In the genomic region with DNA sequence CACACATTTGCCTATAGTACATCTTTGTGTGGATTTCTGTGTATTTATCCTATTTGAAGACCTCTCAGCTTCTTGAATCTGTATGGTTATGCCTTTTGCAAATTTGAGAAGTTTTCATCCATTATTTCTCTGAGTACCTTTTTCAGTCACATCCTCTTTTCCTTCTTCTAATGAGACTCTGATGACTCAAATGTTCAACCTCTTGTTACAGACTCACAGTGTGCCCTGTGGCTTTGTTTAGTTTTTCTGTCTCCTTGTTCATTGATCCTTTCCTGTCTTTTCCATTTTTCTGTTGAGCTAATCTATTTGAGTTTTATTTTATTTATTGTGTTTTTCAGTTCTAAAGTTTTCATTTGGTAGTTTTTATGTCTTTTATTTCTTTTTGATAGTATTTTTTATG, we compare ENCODE assay signal across 15 cellular contexts.
A peak's percentile ranks its signal among the peaks of the same experiment; 100 is the strongest.
DNase-seq lines count a peak whose midpoint lies in the region; FAIRE-seq and TF ChIP-seq lines count a peak whose summit lies in the region.
"Had no signal": no experiment of that assay in that cellular context is flagged by ENCODE, and none has a peak within 500 bp of the region (broad histone marks: within the 10 kb centered on the region; RNA-seq: fewer than 3 reads in every experiment).

No MANE protein-coding gene starts in this region.

- H3K36me3 ChIP-seq in breast epithelium (no peaks in the 10 kb centered on the region), bronchial epithelial cell (ENCODE audit: control insufficient read depth, insufficient read depth, low read length) (no peaks in the 10 kb centered on the region), thyroid gland (no peaks in the 10 kb centered on the region)

- no peak for FAIRE-seq in bronchial epithelial cell (lab: Jason Lieb, UNC)

- no peak overlapping the region for H3K4me3 Mint-ChIP-seq in MCF 10A (ENCODE audit: unreplicated experiment)
- H3K4me3 Mint-ChIP-seq: CD8-positive, alpha-beta T cell had no signal

- TF ChIP-seq CTCF in MCF 10A (IDR thresholded peaks at IDR 0.05; ENCODE audit: unreplicated experiment) (no peak), breast epithelium (IDR thresholded peaks at IDR 0.05) (no peak), bronchial epithelial cell (IDR thresholded peaks at IDR 0.05; ENCODE audit: insufficient read depth, low read length, severe bottlenecking) (no peak), thyroid gland (IDR thresholded peaks at IDR 0.05) (no peak)

- intact Hi-C loops in MCF 10A (cut with micrococcal nuclease) (no loop called here), breast epithelium (cut with DNase I; ENCODE audit: low total_unique reads) (no loop called here), thyroid gland (cut with DNase I) (no loop called here)

- H3K4me1 ChIP-seq in breast epithelium = no peaks in the 10 kb centered on the region
- H3K4me1 ChIP-seq in thyroid gland = no peaks in the 10 kb centered on the region

- DNase-seq in MCF 10A (ENCODE audit: unreplicated experiment) (no peak), breast epithelium (ENCODE audit: low spot score in 2 of 2) (no peak), bronchial epithelial cell (ENCODE audit: low read depth) (peak; percentile 54), iris pigment epithelial cell (ENCODE audit: low read depth) (peak; percentile 63), SIG-M5 (lab: John Stamatoyannopoulos, UW) (no peak), thyroid gland (no peak), NCI-H1694 treated with DMSO at 0.1 percent for 48 hours (lab: John Stamatoyannopoulos, UW) (no peak)
- DNase-seq in activated effector memory CD4-positive, alpha-beta T cell treated with anti-CD3 and anti-CD28 coated beads, Interleukin-2, amount 50 U/mL, for 16 hours = no peak
- DNase-seq: CD8-positive, alpha-beta T cell; KBM-7; NCI-H146; NCI-H2081 treated with DMSO at 0.1 percent for 48 hours; NCI-H510A treated with DMSO at 0.1 percent for 48 hours had no signal

- CTCF ChIA-PET in MCF 10A (lab: Yijun Ruan, JAX) = no interaction called here

- H3K9me3 Mint-ChIP-seq in MCF 10A (ENCODE audit: unreplicated experiment) = peaks cover 10% of the 10 kb centered on the region

- H3K4me1 Mint-ChIP-seq in MCF 10A (ENCODE audit: insufficient read depth, unreplicated experiment) = peaks cover 25% of the 10 kb centered on the region

- H3K27ac ChIP-seq in breast epithelium (no peak overlapping the region), thyroid gland (no peak overlapping the region)
- H3K27ac ChIP-seq: 22Rv1, SK-N-MC had no signal

- no peaks in the 10 kb centered on the region for H3K27me3 Mint-ChIP-seq in MCF 10A (ENCODE audit: insufficient read depth, unreplicated experiment)

- H3K27me3 ChIP-seq in breast epithelium = no peaks in the 10 kb centered on the region
- no peaks in the 10 kb centered on the region for H3K27me3 ChIP-seq in bronchial epithelial cell (ENCODE audit: control insufficient read depth, insufficient read depth, low read length)
- H3K27me3 ChIP-seq in thyroid gland = no peaks in the 10 kb centered on the region

- H3K4me3 ChIP-seq in breast epithelium (no peak overlapping the region), bronchial epithelial cell (ENCODE audit: low read depth, low read length) (no peak overlapping the region), thyroid gland (replicated peaks in 1 of 3) (no peak overlapping the region)
- H3K4me3 ChIP-seq: SK-N-MC had no signal

- no TSS peak for BruUV-seq in MCF 10A (replicated peaks; lab: Mats Ljungman, UMichigan)

- H3K9me3 ChIP-seq in breast epithelium = no peaks in the 10 kb centered on the region
- no peaks in the 10 kb centered on the region for H3K9me3 ChIP-seq in thyroid gland

- TF ChIP-seq POLR2A in breast epithelium (IDR thresholded peaks at IDR 0.05) (no peak), thyroid gland (IDR thresholded peaks at IDR 0.05) (no peak)

- H3K36me3 Mint-ChIP-seq in MCF 10A (ENCODE audit: insufficient read depth, unreplicated experiment) = no peaks in the 10 kb centered on the region
- H3K36me3 Mint-ChIP-seq: CD8-positive, alpha-beta T cell had no signal

- H3K27ac Mint-ChIP-seq in MCF 10A (ENCODE audit: low read depth, unreplicated experiment) = peak overlapping the region; percentile 83
- H3K27ac Mint-ChIP-seq: CD8-positive, alpha-beta T cell had no signal

- POLR2A ChIA-PET in MCF 10A (lab: Yijun Ruan, JAX) = no interaction called here

Comparison
In these comparisons a context has a peak if more than half of its experiments do, and no peak if none do; other contexts are left out.
1. DNase-seq: peak in bronchial epithelial cell (single experiment) and iris pigment epithelial cell (single experiment); none in MCF 10A (single experiment), breast epithelium (0 of 2), SIG-M5 (single experiment), activated effector memory CD4-positive, alpha-beta T cell treated with anti-CD3 and anti-CD28 coated beads, Interleukin-2, amount 50 U/mL, for 16 hours (single experiment), thyroid gland (0 of 2) and NCI-H1694 treated with DMSO at 0.1 percent for 48 hours (single experiment).